ENCODE assay signal across 9 cellular contexts in the genomic region with DNA sequence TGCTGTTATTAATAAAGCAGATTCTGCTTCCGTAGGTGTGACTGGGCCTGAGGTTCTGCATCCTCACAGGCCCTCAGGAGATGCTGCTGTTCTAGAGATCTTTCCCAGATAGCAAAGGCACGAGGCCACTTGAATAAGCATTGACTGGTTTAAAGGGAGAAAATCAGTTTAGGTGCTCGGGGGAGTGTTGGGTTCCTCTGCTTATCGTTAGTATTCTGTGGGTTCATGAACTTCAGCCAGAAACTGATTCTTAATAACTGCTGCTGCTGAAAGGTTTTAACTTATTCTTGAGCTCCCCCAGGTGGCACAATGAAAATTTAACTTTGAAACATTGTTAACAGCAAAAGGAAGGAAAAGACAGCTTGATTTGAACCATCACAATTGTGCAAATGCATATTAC. TPM values are rescaled to one million over a fixed set of nuclear protein-coding genes. Genes with fewer than 3 reads are reported as not detected.
A peak's percentile ranks its signal among the peaks of the same experiment; 100 is the strongest.
DNase-seq lines count a peak whose midpoint lies in the region; ATAC-seq and TF ChIP-seq lines count a peak whose summit lies in the region.
"Had no signal": no experiment of that assay in that cellular context is flagged by ENCODE, and none has a peak within 500 bp of the region (broad histone marks: within the 10 kb centered on the region; RNA-seq: fewer than 3 reads in every experiment).

No MANE protein-coding gene starts in this region.

- POLR2A ChIA-PET in A673 (lab: Charles Lee; ENCODE audit: low non-redundant PET) = no interaction called here
- POLR2A ChIA-PET in PC-3 (lab: Charles Lee; ENCODE audit: unreplicated experiment) = no interaction called here

- TF ChIP-seq CTCF in A673 (conservative IDR thresholded peaks at IDR 0.05; ENCODE audit: low read depth, low read length) (peak; percentile 49), PC-3 (conservative IDR thresholded peaks at IDR 0.05; ENCODE audit: low read depth, low read length) (peak; percentile 68; the same call in 1 of the 2 replicates), fibroblast of lung (conservative IDR thresholded peaks at IDR 0.05 in 1 of 2, IDR thresholded peaks at IDR 0.05 in 1 of 2; ENCODE audit: low read depth in 1 of 2, low read length in 2 of 2) (peak; percentile 36 to 38), ascending aorta (IDR thresholded peaks at IDR 0.05) (no peak), spleen (IDR thresholded peaks at IDR 0.05 in 8 of 11, conservative IDR thresholded peaks at IDR 0.05 in 3 of 11) (peak in 5 of 11 experiments; percentile 9 to 32 (median 20))

- H3K9me3 ChIP-seq in A673 (ENCODE audit: low read depth, low read length, poor library complexity, severe bottlenecking) (no peaks in the 10 kb centered on the region), PC-3 (ENCODE audit: low read length) (no peaks in the 10 kb centered on the region), fibroblast of lung (ENCODE audit: control insufficient read depth, insufficient read depth, low read depth, low read length) (no peaks in the 10 kb centered on the region), ascending aorta (no peaks in the 10 kb centered on the region), spleen (no peaks in the 10 kb centered on the region)
- H3K9me3 ChIP-seq: gastrocnemius medialis had no signal

- CTCF ChIA-PET in A673 (lab: Charles Lee) = interaction anchor here (0.5 to 0.9 kb wide), 2 partner anchors 311 to 357 kb away, joined by 3 to 4 read pairs; no protein-coding TSS in a partner anchor
- CTCF ChIA-PET in PC-3 (lab: Charles Lee) = interaction anchor here (0.5 kb wide), 1 partner anchor 17 kb away, joined by 3 read pairs; no protein-coding TSS in a partner anchor

- H3K4me1 ChIP-seq in A673 (ENCODE audit: insufficient read depth, low read length, poor library complexity, severe bottlenecking) (no peaks in the 10 kb centered on the region), PC-3 (ENCODE audit: insufficient read depth, low read length) (no peaks in the 10 kb centered on the region), fibroblast of lung (ENCODE audit: control insufficient read depth, extremely low read depth, insufficient read depth, low read length) (peaks cover 6% of the 10 kb centered on the region), ascending aorta (no peaks in the 10 kb centered on the region), spleen (peaks cover 8 to 50% (median 15%) of the 10 kb centered on the region in 6 donors)

- no peaks in the 10 kb centered on the region for H3F3A ChIP-seq in PC-3 (ENCODE audit: low read length, unreplicated experiment)

- no TSS peak for BruUV-seq in A673 (replicated peaks; lab: Mats Ljungman, UMichigan)
- BruUV-seq in PC-3 (replicated peaks; lab: Mats Ljungman, UMichigan) = no TSS peak

- H3K9me2 ChIP-seq in PC-3 (replicated peaks; ENCODE audit: low read length) = no peaks in the 10 kb centered on the region

- intact Hi-C loops in A673 (cut with micrococcal nuclease; ENCODE audit: unreplicated experiment) = no loop called here
- intact Hi-C loops in PC-3 (cut with micrococcal nuclease) = no loop called here
- intact Hi-C loops in ascending aorta (cut with DNase I) = no loop called here
- intact Hi-C loops in spleen (cut with DNase I; ENCODE audit: low total_unique reads) = loop anchor here (10.0 kb wide), 1 partner anchor 789 kb away; no protein-coding TSS in a partner anchor

- H3K27me3 ChIP-seq in A673 (replicated peaks; ENCODE audit: insufficient read depth, low read depth, low read length, poor library complexity) (no peaks in the 10 kb centered on the region), PC-3 (ENCODE audit: low read length) (no peaks in the 10 kb centered on the region), fibroblast of lung (ENCODE audit: control insufficient read depth, insufficient read depth, low read length) (no peaks in the 10 kb centered on the region), ascending aorta (no peaks in the 10 kb centered on the region), spleen (replicated peaks in 1 of 7) (no peaks in the 10 kb centered on the region)
- H3K27me3 ChIP-seq: gastrocnemius medialis had no signal

- H3K27ac ChIP-seq in A673 (ENCODE audit: low read depth, low read length, poor library complexity, severe bottlenecking) (no peak overlapping the region), PC-3 (ENCODE audit: low read length) (no peak overlapping the region), fibroblast of lung (ENCODE audit: insufficient read depth, low read length) (no peak overlapping the region), ascending aorta (no peak overlapping the region), spleen (peak overlapping the region in 1 of 8 donors; percentile 17)
- H3K27ac ChIP-seq: gastrocnemius medialis had no signal

- DNase-seq in A673 (ENCODE audit: low spot score) = peak; percentile 37
- peak; percentile 33 for DNase-seq in G401 (ENCODE audit: low spot score)
- DNase-seq in PC-3 = peak; percentile 47
- DNase-seq in fibroblast of lung (ENCODE audit: low read depth in 2 of 2) = peak; percentile 14 to 53
- no peak for DNase-seq in ascending aorta (ENCODE audit: low spot score in 2 of 2)
- DNase-seq in DMS153 (lab: John Stamatoyannopoulos, UW) = no peak
- no peak for DNase-seq in amniotic stem cell (lab: John Stamatoyannopoulos, UW)
- no peak for DNase-seq in spleen
- DNase-seq: gastrocnemius medialis had no signal

- H3K9ac ChIP-seq in PC-3 (ENCODE audit: low read length) = no peak overlapping the region
- H3K9ac ChIP-seq in fibroblast of lung (ENCODE audit: insufficient read depth, low read length) = no peak overlapping the region

- H3K79me2 ChIP-seq in PC-3 (ENCODE audit: low read length) (no peaks in the 10 kb centered on the region), fibroblast of lung (ENCODE audit: control insufficient read depth, insufficient read depth, low read length) (no peaks in the 10 kb centered on the region)

- H3K36me3 ChIP-seq in A673 (ENCODE audit: insufficient read depth, low read length, poor library complexity, severe bottlenecking) (no peaks in the 10 kb centered on the region), PC-3 (ENCODE audit: low read depth, low read length) (peaks cover 62% of the 10 kb centered on the region), fibroblast of lung (ENCODE audit: control insufficient read depth, insufficient read depth, low read length) (no peaks in the 10 kb centered on the region), ascending aorta (peaks cover 3 to 25% of the 10 kb centered on the region in 2 donors), spleen (peaks cover 0 to 74% (median 30%) of the 10 kb centered on the region in 6 donors)

- H2AFZ ChIP-seq in PC-3 (ENCODE audit: low read length) = no peak overlapping the region
- H2AFZ ChIP-seq in fibroblast of lung (ENCODE audit: low read length) = no peak overlapping the region

- ATAC-seq in PC-3 = peak; percentile 49; the same call in 1 of the 2 replicates
- ATAC-seq: gastrocnemius medialis had no signal

- no peak overlapping the region for H3K4me2 ChIP-seq in PC-3 (ENCODE audit: low read length)
- no peak overlapping the region for H3K4me2 ChIP-seq in fibroblast of lung (ENCODE audit: extremely low read depth, insufficient read depth, low read length)

- no peak for TF ChIP-seq POLR2A in spleen (IDR thresholded peaks at IDR 0.05)

- H4K20me1 ChIP-seq in PC-3 (ENCODE audit: low read length) = no peaks in the 10 kb centered on the region
- H4K20me1 ChIP-seq in fibroblast of lung (ENCODE audit: control insufficient read depth, extremely low read depth, insufficient read depth, low read length) = no peaks in the 10 kb centered on the region

- in situ Hi-C loops in G401 (cut with HindIII; ENCODE audit: low sequenced_read_pairs) = no loop called here

- 41 to 48% (median 45%) methylated on average over 4 of the region's 4 CpGs for WGBS in spleen, 5 donors

- H3K4me3 ChIP-seq in A673 (ENCODE audit: low read depth, low read length, poor library complexity, severe bottlenecking) (no peak overlapping the region), PC-3 (ENCODE audit: low read length) (no peak overlapping the region), fibroblast of lung (replicated peaks in 1 of 4; ENCODE audit: control extremely low read depth in 1 of 4, insufficient read depth in 1 of 4, low read depth in 3 of 4, low read length in 4 of 4) (no peak overlapping the region), ascending aorta (no peak overlapping the region), spleen (no peak overlapping the region)
- H3K4me3 ChIP-seq: gastrocnemius medialis had no signal

RNA-seq across cellular contexts. Expression of gene ITGA6, which starts 56.9 kb away (rescaled TPM):
- total RNA-seq in A673 (2021) = 7.7 and 10.7 TPM in 2 replicates
- 8.2 and 9.3 TPM in 2 replicates for total RNA-seq in G401 (2014; rRNA removed; shearing (Covaris generic))
- 181 and 204 TPM in 2 replicates for total RNA-seq in PC-3 (2014; rRNA removed)
- total RNA-seq in fibroblast of lung = 2.6 and 19.8 TPM in 2 replicates
- polyA plus RNA-seq in fibroblast of lung = 6.4 and 14.9 TPM in 2 replicates
- polyA plus RNA-seq in fibroblast of lung (2012) = 13.9 and 25.3 TPM in 2 replicates
- 2.5 and 13.6 TPM in 2 replicates for polyA minus RNA-seq in fibroblast of lung (ENCODE audit: low replicate concordance)
- 40.7 TPM for total RNA-seq in ascending aorta
- 100 to 1,000 TPM in 5 of 7 donors, 10 to 100 TPM in 2; 54.6 to 172 (median 114) TPM for total RNA-seq in spleen
- 10 to 100 TPM in 1 of 3 donors, 1 to 10 TPM in 2; 6.9 to 18.1 (median 8.2) TPM for polyA plus RNA-seq in spleen

Comparison
In these comparisons a context has a peak if more than half of its experiments do, and no peak if none do; other contexts are left out.
1. DNase-seq: peak in A673 (single experiment), G401 (single experiment), PC-3 (single experiment) and fibroblast of lung (2 of 2); none in ascending aorta (0 of 2), DMS153 (single experiment), amniotic stem cell (single experiment) and spleen (single experiment).
2. CTCF ChIP-seq: peak in A673 (single experiment), PC-3 (single experiment) and fibroblast of lung (2 of 2); none in ascending aorta (0 of 3).